ENCODE assay signal across 8 cellular contexts in the genomic region with DNA sequence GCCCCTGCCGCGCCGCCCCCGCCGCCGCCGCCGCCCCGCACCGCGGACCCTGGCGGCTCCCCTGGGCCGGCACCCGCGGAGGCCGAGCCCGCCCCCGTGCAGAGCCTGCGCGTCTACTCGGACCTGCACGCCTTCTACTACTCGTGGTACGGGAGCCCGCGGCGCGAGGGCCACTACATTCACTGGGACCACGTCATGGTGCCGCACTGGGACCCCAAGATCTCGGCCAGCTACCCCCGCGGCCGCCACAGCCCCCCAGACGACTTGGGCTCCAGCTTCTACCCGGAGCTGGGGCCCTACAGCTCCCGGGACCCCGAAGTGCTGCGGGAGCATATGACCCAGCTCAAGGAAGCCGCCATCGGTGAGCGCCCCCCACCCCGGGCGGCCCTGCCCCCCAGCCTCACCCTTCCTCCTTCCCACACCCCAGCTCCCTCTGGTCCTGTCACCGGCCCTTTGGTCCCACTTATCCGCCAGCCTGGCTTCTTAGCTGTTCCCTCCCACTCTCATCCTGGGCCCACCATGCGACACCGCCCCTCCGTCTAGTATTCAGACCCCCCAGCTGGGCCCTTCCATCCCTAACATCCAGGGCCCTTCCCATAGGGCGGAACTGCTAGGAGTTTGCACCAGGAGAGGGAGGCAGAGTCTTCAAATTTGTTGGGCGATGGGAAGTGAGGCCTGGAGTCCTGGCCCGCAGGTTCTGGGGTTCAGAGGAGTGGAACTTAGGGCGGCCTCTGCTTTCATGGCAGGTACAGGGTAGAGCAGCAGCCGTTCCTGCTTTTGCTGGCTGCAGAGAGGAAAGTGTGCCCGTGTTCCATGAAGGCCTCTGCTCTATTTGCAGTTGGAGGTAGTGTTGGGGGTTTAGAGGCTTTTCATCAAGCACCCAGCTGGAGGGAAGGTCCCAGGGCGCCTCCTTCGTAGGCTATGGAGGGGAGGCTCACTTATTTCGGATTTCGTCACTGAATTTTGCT. TPM values are rescaled to one million over a fixed set of nuclear protein-coding genes. Genes with fewer than 3 reads are reported as not detected.
DNase-seq lines count a peak whose midpoint lies in the region; ATAC-seq, FAIRE-seq and TF ChIP-seq lines count a peak whose summit lies in the region.

No MANE protein-coding gene starts in this region.

- WGBS in HepG2 (ENCODE audit: low lambda C conversion rate) = 4% methylated on average over 15 of the region's 59 CpGs

- H3K27ac ChIP-seq in HepG2 (ENCODE audit: extremely low read length, insufficient read depth, low read length) (peak overlapping the region; percentile 9), RWPE1 (no peak overlapping the region)

- H2AFZ ChIP-seq in HepG2 (ENCODE audit: low read length) = no peak overlapping the region

- TF ChIP-seq RAD21 in HepG2 (CRISPR knock-in tag; IDR thresholded peaks at IDR 0.05) = no peak

- peaks cover 14% of the 10 kb centered on the region for H3K4me1 Mint-ChIP-seq in activated T-helper 1 cell treated with anti-CD3 and anti-CD28 coated beads, Interleukin-12 subunit alpha, Interleukin-12 subunit beta, Interleukin-2, Interleukin-4 antibody, amounts not matched to agents 30 ng/mL and 10 ng/mL and 1 ng/mL, durations not matched to agents 14 hours and 24 hours and 36 hours (ENCODE audit: low read depth)

- TF ChIP-seq EP300 in HepG2 (IDR thresholded peaks at IDR 0.05; ENCODE audit: low read depth in 2 of 2, low read length in 2 of 2) (no peak), HepG2 (CRISPR knock-in tag; IDR thresholded peaks at IDR 0.05; ENCODE audit: borderline replicate concordance) (no peak)

- H3K9me3 Mint-ChIP-seq in activated T-helper 1 cell treated with anti-CD3 and anti-CD28 coated beads, Interleukin-12 subunit alpha, Interleukin-12 subunit beta, Interleukin-2, Interleukin-4 antibody, amounts not matched to agents 30 ng/mL and 10 ng/mL and 1 ng/mL, durations not matched to agents 14 hours and 24 hours and 36 hours = no peaks in the 10 kb centered on the region

- peak overlapping the region; percentile 80 for H3K4me3 Mint-ChIP-seq in activated T-helper 1 cell treated with anti-CD3 and anti-CD28 coated beads, Interleukin-12 subunit alpha, Interleukin-12 subunit beta, Interleukin-2, Interleukin-4 antibody, amounts not matched to agents 30 ng/mL and 10 ng/mL and 1 ng/mL, durations not matched to agents 14 hours and 24 hours and 36 hours

- peaks cover 11 to 28% of the 10 kb centered on the region in 2 experiments; a peak in 4 of 5 replicates for H3K36me3 ChIP-seq in HepG2 (replicated peaks in 1 of 2; ENCODE audit: control insufficient read depth in 1 of 2, insufficient read depth in 2 of 2, low read length in 2 of 2)

- H3K9ac ChIP-seq in HepG2 (ENCODE audit: insufficient read depth, low read depth, low read length) = peak overlapping the region; percentile 68

- H3K4me3 ChIP-seq in HepG2 (replicated peaks in 1 of 3; ENCODE audit: insufficient read depth in 1 of 3, low read depth in 2 of 3, low read length in 3 of 3) = peak overlapping the region; percentile 74 to 81 (median 78)

- POLR2A ChIA-PET in HepG2 (lab: Yijun Ruan, JAX) = interaction anchor here (1.0 to 1.4 kb wide), 3 partner anchors 12 to 17 kb away, joined by 3 to 9 read pairs (median 4); a partner anchor contains a TSS
- POLR2A ChIA-PET in RWPE1 (lab: Yijun Ruan, JAX; ENCODE audit: low non-redundant PET) = no interaction called here

- no peak for FAIRE-seq in HepG2 (lab: Jason Lieb, UNC)

- peaks cover 7% of the 10 kb centered on the region for H3K79me2 ChIP-seq in HepG2 (ENCODE audit: insufficient read depth, low read length)

- peaks cover under 1% of the 10 kb centered on the region for H3K36me3 Mint-ChIP-seq in activated T-helper 1 cell treated with anti-CD3 and anti-CD28 coated beads, Interleukin-12 subunit alpha, Interleukin-12 subunit beta, Interleukin-2, Interleukin-4 antibody, amounts not matched to agents 30 ng/mL and 10 ng/mL and 1 ng/mL, durations not matched to agents 14 hours and 24 hours and 36 hours (ENCODE audit: low read depth)

- in situ Hi-C loops in HepG2 (cut with HindIII; ENCODE audit: extremely low pct_ligation_motif_present, low pct_unique_long_range_greater_than_20kb) = no loop called here

- H3K9me3 ChIP-seq in HepG2 (ENCODE audit: low read length) = no peaks in the 10 kb centered on the region

- BruUV-seq in HepG2 (replicated peaks; lab: Mats Ljungman, UMichigan) = no TSS peak

- peaks cover 0 to 9% of the 10 kb centered on the region in 2 experiments; a peak in 3 of 5 replicates for H3K27me3 ChIP-seq in HepG2 (ENCODE audit: control insufficient read depth in 1 of 2, insufficient read depth in 2 of 2, low read length in 2 of 2)

- TF ChIP-seq CTCF in HepG2 (CRISPR knock-in tag; IDR thresholded peaks at IDR 0.05) (peak; percentile 65), RWPE1 (conservative IDR thresholded peaks at IDR 0.05; ENCODE audit: low read depth) (no peak)

- TF ChIP-seq POLR2A in HepG2 (IDR thresholded peaks at IDR 0.05; ENCODE audit: insufficient read depth in 1 of 2, low read depth in 2 of 2, low read length in 2 of 2) = no peak

- CTCF ChIA-PET in HepG2 (lab: Yijun Ruan, JAX; ENCODE audit: low intra/inter-chr PET ratio, low total read pairs) = no interaction called here
- CTCF ChIA-PET in RWPE1 (lab: Yijun Ruan, JAX) = interaction anchor here (1.0 kb wide), 1 partner anchor 104 kb away, joined by 3 read pairs; a partner anchor contains a TSS

- ATAC-seq in HG03280 (IDR thresholded peaks at IDR 0.05; ENCODE audit: unreplicated experiment) (peak; percentile 30), HepG2 (peak; percentile 52)

- peak; percentile 22 to 52 for DNase-seq in NCI-H2081 (lab: John Stamatoyannopoulos, UW)
- no peak for DNase-seq in NCI-H2081 treated with DMSO at 0.1 percent for 48 hours (lab: John Stamatoyannopoulos, UW)
- DNase-seq in activated T-helper 1 cell treated with anti-CD3 and anti-CD28 coated beads, Interleukin-12 subunit alpha, Interleukin-12 subunit beta, Interleukin-2, Interleukin-4 antibody, amounts not matched to agents 30 ng/mL and 10 ng/mL and 1 ng/mL, durations not matched to agents 14 hours and 24 hours and 36 hours (ENCODE audit: low spot score) = no peak
- DNase-seq in HepG2 (ENCODE audit: low spot score) = no peak
- DNase-seq in LoVo (ENCODE audit: low spot score) = no peak
- DNase-seq in NCI-H2107 treated with DMSO at 0.1 percent for 48 hours (lab: John Stamatoyannopoulos, UW; ENCODE audit: unreplicated experiment) = no peak
- no peak for DNase-seq in RWPE1 (ENCODE audit: low spot score)

- H3K4me1 ChIP-seq in HepG2 (ENCODE audit: insufficient read depth, low read length) = peaks cover 24% of the 10 kb centered on the region

- intact Hi-C loops in activated T-helper 1 cell treated with anti-CD3 and anti-CD28 coated beads, Interleukin-12 subunit alpha, Interleukin-12 subunit beta, Interleukin-2, Interleukin-4 antibody, amounts not matched to agents 30 ng/mL and 10 ng/mL and 1 ng/mL, durations not matched to agents 14 hours and 24 hours and 36 hours (cut with micrococcal nuclease) = loop anchor here (2.0 kb wide), 2 partner anchors 14 to 28 kb away; a partner anchor contains a TSS
- intact Hi-C loops in HepG2 (cut with micrococcal nuclease; ENCODE audit: unreplicated experiment) = loop anchor here (10.0 kb wide), 1 partner anchor 70 kb away; no protein-coding TSS in a partner anchor

- peaks cover 36% of the 10 kb centered on the region for H3K27me3 Mint-ChIP-seq in activated T-helper 1 cell treated with anti-CD3 and anti-CD28 coated beads, Interleukin-12 subunit alpha, Interleukin-12 subunit beta, Interleukin-2, Interleukin-4 antibody, amounts not matched to agents 30 ng/mL and 10 ng/mL and 1 ng/mL, durations not matched to agents 14 hours and 24 hours and 36 hours (ENCODE audit: insufficient read depth)

- peak overlapping the region; percentile 77 for H3K4me2 ChIP-seq in HepG2 (ENCODE audit: low read depth, low read length)

- H4K20me1 ChIP-seq in HepG2 (ENCODE audit: insufficient read depth, low read length) = no peaks in the 10 kb centered on the region; the same call in 1 of the 2 replicates

- H3K27ac Mint-ChIP-seq in activated T-helper 1 cell treated with anti-CD3 and anti-CD28 coated beads, Interleukin-12 subunit alpha, Interleukin-12 subunit beta, Interleukin-2, Interleukin-4 antibody, amounts not matched to agents 30 ng/mL and 10 ng/mL and 1 ng/mL, durations not matched to agents 14 hours and 24 hours and 36 hours = no peak overlapping the region

RNA-seq across cellular contexts. Expression of a gene that starts 1.0 kb away (rescaled TPM):
- total RNA-seq in activated T-helper 1 cell treated with anti-CD3 and anti-CD28 coated beads, Interleukin-12 subunit alpha, Interleukin-12 subunit beta, Interleukin-2, Interleukin-4 antibody, amounts not matched to agents 30 ng/mL and 10 ng/mL and 1 ng/mL, durations not matched to agents 14 hours and 24 hours and 36 hours = 3.6 and 4.0 TPM in 2 replicates
- 16.8 and 26.4 TPM in 2 replicates for total RNA-seq in HepG2 (2016; rRNA removed; fragmentation: Illumina TruSeq; extraction: Trizol)
- 16.6 and 17.3 TPM in 2 replicates for total RNA-seq in HepG2 (2016; cell fraction: cytosol; rRNA removed; fragmentation: Illumina TruSeq; extraction: Trizol; ENCODE audit: low read depth)
- 18.0 and 24.7 TPM in 2 replicates for total RNA-seq in HepG2 (2016; cell fraction: insoluble cytoplasmic fraction; rRNA removed; fragmentation: Illumina TruSeq; extraction: Trizol)
- 32.4 and 35.8 TPM in 2 replicates for total RNA-seq in HepG2 (2016; cell fraction: membrane; rRNA removed; fragmentation: Illumina TruSeq; extraction: Trizol)
- 19.1 and 23.7 TPM in 2 replicates for total RNA-seq in HepG2 (2016; cell fraction: nucleus; rRNA removed; fragmentation: Illumina TruSeq; extraction: Trizol)
- 20.8 and 24.2 TPM in 2 replicates for polyA plus RNA-seq in HepG2 (2011; rRNA removed)
- polyA plus RNA-seq in HepG2 (2011; cell fraction: cytosol; rRNA removed) = 19.9 and 21.2 TPM in 2 replicates
- 9.7 and 13.0 TPM in 2 replicates for polyA plus RNA-seq in HepG2 (2011; cell fraction: nucleus; rRNA removed)
- polyA plus RNA-seq in HepG2 (2012) = 15.7 and 16.4 TPM in 2 replicates
- 22.1 and 26.7 TPM in 2 replicates for polyA plus RNA-seq in HepG2 (2016; cell fraction: cytosol; fragmentation: Illumina TruSeq; extraction: Trizol; ENCODE audit: low read depth)
- polyA plus RNA-seq in HepG2 (2016; cell fraction: insoluble cytoplasmic fraction; fragmentation: Illumina TruSeq; extraction: Trizol; ENCODE audit: low read depth) = 26.1 and 27.7 TPM in 2 replicates
- 36.8 and 37.5 TPM in 2 replicates for polyA plus RNA-seq in HepG2 (2016; cell fraction: membrane; fragmentation: Illumina TruSeq; extraction: Trizol; ENCODE audit: low read depth)
- 36.1 and 42.1 TPM in 2 replicates for polyA plus RNA-seq in HepG2 (2016; cell fraction: nucleus; fragmentation: Illumina TruSeq; extraction: Trizol; ENCODE audit: insufficient read depth, low read depth)
- polyA minus RNA-seq in HepG2 (2011; rRNA and poly(A)+ RNA removed; ENCODE audit: low replicate concordance) = 38.3 and 73.7 TPM in 2 replicates
- polyA minus RNA-seq in HepG2 (2011; cell fraction: cytosol; rRNA and poly(A)+ RNA removed) = 15.2 and 17.4 TPM in 2 replicates
- 6.0 and 8.9 TPM in 2 replicates for polyA minus RNA-seq in HepG2 (2011; cell fraction: nucleus; rRNA and poly(A)+ RNA removed)

RNA-seq across cellular contexts. Expression of a gene that starts 12.9 kb away (rescaled TPM):
- 30.7 and 33.3 TPM in 2 replicates for total RNA-seq in activated T-helper 1 cell treated with anti-CD3 and anti-CD28 coated beads, Interleukin-12 subunit alpha, Interleukin-12 subunit beta, Interleukin-2, Interleukin-4 antibody, amounts not matched to agents 30 ng/mL and 10 ng/mL and 1 ng/mL, durations not matched to agents 14 hours and 24 hours and 36 hours
- total RNA-seq in HepG2 (2016; rRNA removed; fragmentation: Illumina TruSeq; extraction: Trizol) = 31.3 and 40.6 TPM in 2 replicates
- total RNA-seq in HepG2 (2016; cell fraction: cytosol; rRNA removed; fragmentation: Illumina TruSeq; extraction: Trizol; ENCODE audit: low read depth) = 37.4 and 51.2 TPM in 2 replicates
- total RNA-seq in HepG2 (2016; cell fraction: insoluble cytoplasmic fraction; rRNA removed; fragmentation: Illumina TruSeq; extraction: Trizol) = 33.4 and 38.2 TPM in 2 replicates
- 37.7 and 50.5 TPM in 2 replicates for total RNA-seq in HepG2 (2016; cell fraction: membrane; rRNA removed; fragmentation: Illumina TruSeq; extraction: Trizol)
- 16.9 and 21.8 TPM in 2 replicates for total RNA-seq in HepG2 (2016; cell fraction: nucleus; rRNA removed; fragmentation: Illumina TruSeq; extraction: Trizol)
- polyA plus RNA-seq in HepG2 (2011; rRNA removed) = 18.7 and 25.1 TPM in 2 replicates
- polyA plus RNA-seq in HepG2 (2011; cell fraction: cytosol; rRNA removed) = 20.0 and 25.3 TPM in 2 replicates
- 28.5 and 29.9 TPM in 2 replicates for polyA plus RNA-seq in HepG2 (2011; cell fraction: nucleus; rRNA removed)
- polyA plus RNA-seq in HepG2 (2012) = 7.0 and 10.9 TPM in 2 replicates
- polyA plus RNA-seq in HepG2 (2016; cell fraction: cytosol; fragmentation: Illumina TruSeq; extraction: Trizol; ENCODE audit: low read depth) = 48.7 and 56.2 TPM in 2 replicates
- 31.4 and 33.0 TPM in 2 replicates for polyA plus RNA-seq in HepG2 (2016; cell fraction: insoluble cytoplasmic fraction; fragmentation: Illumina TruSeq; extraction: Trizol; ENCODE audit: low read depth)
- polyA plus RNA-seq in HepG2 (2016; cell fraction: membrane; fragmentation: Illumina TruSeq; extraction: Trizol; ENCODE audit: low read depth) = 37.2 and 37.9 TPM in 2 replicates
- 32.9 and 35.0 TPM in 2 replicates for polyA plus RNA-seq in HepG2 (2016; cell fraction: nucleus; fragmentation: Illumina TruSeq; extraction: Trizol; ENCODE audit: insufficient read depth, low read depth)
- polyA minus RNA-seq in HepG2 (2011; rRNA and poly(A)+ RNA removed; ENCODE audit: low replicate concordance) = 8.2 and 11.5 TPM in 2 replicates
- 9.6 TPM in 2 replicates for polyA minus RNA-seq in HepG2 (2011; cell fraction: cytosol; rRNA and poly(A)+ RNA removed)
- 6.6 and 7.0 TPM in 2 replicates for polyA minus RNA-seq in HepG2 (2011; cell fraction: nucleus; rRNA and poly(A)+ RNA removed)

RNA-seq across cellular contexts. Expression of a gene that starts 13.4 kb away (rescaled TPM):
- total RNA-seq in activated T-helper 1 cell treated with anti-CD3 and anti-CD28 coated beads, Interleukin-12 subunit alpha, Interleukin-12 subunit beta, Interleukin-2, Interleukin-4 antibody, amounts not matched to agents 30 ng/mL and 10 ng/mL and 1 ng/mL, durations not matched to agents 14 hours and 24 hours and 36 hours = 73.9 and 77.6 TPM in 2 replicates
- 29.2 and 31.8 TPM in 2 replicates for total RNA-seq in HepG2 (2016; rRNA removed; fragmentation: Illumina TruSeq; extraction: Trizol)
- total RNA-seq in HepG2 (2016; cell fraction: cytosol; rRNA removed; fragmentation: Illumina TruSeq; extraction: Trizol; ENCODE audit: low read depth) = 7.1 and 8.4 TPM in 2 replicates
- 29.8 and 34.9 TPM in 2 replicates for total RNA-seq in HepG2 (2016; cell fraction: insoluble cytoplasmic fraction; rRNA removed; fragmentation: Illumina TruSeq; extraction: Trizol)
- 18.8 and 18.9 TPM in 2 replicates for total RNA-seq in HepG2 (2016; cell fraction: membrane; rRNA removed; fragmentation: Illumina TruSeq; extraction: Trizol)
- total RNA-seq in HepG2 (2016; cell fraction: nucleus; rRNA removed; fragmentation: Illumina TruSeq; extraction: Trizol) = 15.6 and 16.7 TPM in 2 replicates
- polyA plus RNA-seq in HepG2 (2011; rRNA removed) = 25.4 and 27.5 TPM in 2 replicates
- 25.6 and 26.2 TPM in 2 replicates for polyA plus RNA-seq in HepG2 (2011; cell fraction: cytosol; rRNA removed)
- 8.3 and 10.1 TPM in 2 replicates for polyA plus RNA-seq in HepG2 (2011; cell fraction: nucleus; rRNA removed)
- polyA plus RNA-seq in HepG2 (2012) = 17.1 and 21.1 TPM in 2 replicates
- 5.9 and 6.1 TPM in 2 replicates for polyA plus RNA-seq in HepG2 (2016; cell fraction: cytosol; fragmentation: Illumina TruSeq; extraction: Trizol; ENCODE audit: low read depth)
- 27.0 and 29.5 TPM in 2 replicates for polyA plus RNA-seq in HepG2 (2016; cell fraction: insoluble cytoplasmic fraction; fragmentation: Illumina TruSeq; extraction: Trizol; ENCODE audit: low read depth)
- polyA plus RNA-seq in HepG2 (2016; cell fraction: membrane; fragmentation: Illumina TruSeq; extraction: Trizol; ENCODE audit: low read depth) = 11.3 and 12.8 TPM in 2 replicates
- polyA plus RNA-seq in HepG2 (2016; cell fraction: nucleus; fragmentation: Illumina TruSeq; extraction: Trizol; ENCODE audit: insufficient read depth, low read depth) = 22.9 and 23.8 TPM in 2 replicates
- 25.1 and 31.1 TPM in 2 replicates for polyA minus RNA-seq in HepG2 (2011; rRNA and poly(A)+ RNA removed; ENCODE audit: low replicate concordance)
- 9.3 and 10.2 TPM in 2 replicates for polyA minus RNA-seq in HepG2 (2011; cell fraction: cytosol; rRNA and poly(A)+ RNA removed)
- polyA minus RNA-seq in HepG2 (2011; cell fraction: nucleus; rRNA and poly(A)+ RNA removed) = 9.0 and 9.7 TPM in 2 replicates

RNA-seq across cellular contexts. Expression of a gene that starts 29.7 kb away (rescaled TPM):
- 0.05 and 0.27 TPM in 2 replicates for total RNA-seq in activated T-helper 1 cell treated with anti-CD3 and anti-CD28 coated beads, Interleukin-12 subunit alpha, Interleukin-12 subunit beta, Interleukin-2, Interleukin-4 antibody, amounts not matched to agents 30 ng/mL and 10 ng/mL and 1 ng/mL, durations not matched to agents 14 hours and 24 hours and 36 hours
- total RNA-seq in HepG2 (2016; rRNA removed; fragmentation: Illumina TruSeq; extraction: Trizol) = 0.08 and 0.58 TPM in 2 replicates
- 0.10 TPM in 1 of 2 replicates, not detected in the other for total RNA-seq in HepG2 (2016; cell fraction: cytosol; rRNA removed; fragmentation: Illumina TruSeq; extraction: Trizol; ENCODE audit: low read depth)
- 0.17 and 0.19 TPM in 2 replicates for total RNA-seq in HepG2 (2016; cell fraction: insoluble cytoplasmic fraction; rRNA removed; fragmentation: Illumina TruSeq; extraction: Trizol)
- total RNA-seq in HepG2 (2016; cell fraction: membrane; rRNA removed; fragmentation: Illumina TruSeq; extraction: Trizol) = 0.10 and 0.15 TPM in 2 replicates
- total RNA-seq in HepG2 (2016; cell fraction: nucleus; rRNA removed; fragmentation: Illumina TruSeq; extraction: Trizol) = 0.25 and 0.40 TPM in 2 replicates
- 0.11 and 0.29 TPM in 2 replicates for polyA plus RNA-seq in HepG2 (2011; rRNA removed)
- 0.08 and 0.09 TPM in 2 replicates for polyA plus RNA-seq in HepG2 (2011; cell fraction: cytosol; rRNA removed)
- 1.4 and 2.3 TPM in 2 replicates for polyA plus RNA-seq in HepG2 (2011; cell fraction: nucleus; rRNA removed)
- 0.09 and 0.15 TPM in 2 replicates for polyA plus RNA-seq in HepG2 (2012)
- polyA plus RNA-seq in HepG2 (2016; cell fraction: cytosol; fragmentation: Illumina TruSeq; extraction: Trizol; ENCODE audit: low read depth) = 0.01 TPM in 1 of 2 replicates, not detected in the other
- 0.08 TPM in 1 of 2 replicates, not detected in the other for polyA plus RNA-seq in HepG2 (2016; cell fraction: insoluble cytoplasmic fraction; fragmentation: Illumina TruSeq; extraction: Trizol; ENCODE audit: low read depth)
- polyA plus RNA-seq in HepG2 (2016; cell fraction: membrane; fragmentation: Illumina TruSeq; extraction: Trizol; ENCODE audit: low read depth) = 0.12 TPM in 1 of 2 replicates, not detected in the other
- 0.40 and 0.52 TPM in 2 replicates for polyA plus RNA-seq in HepG2 (2016; cell fraction: nucleus; fragmentation: Illumina TruSeq; extraction: Trizol; ENCODE audit: insufficient read depth, low read depth)
- polyA minus RNA-seq in HepG2 (2011; rRNA and poly(A)+ RNA removed; ENCODE audit: low replicate concordance) = 0.08 and 0.63 TPM in 2 replicates
- not detected in 2 replicates for polyA minus RNA-seq in HepG2 (2011; cell fraction: cytosol; rRNA and poly(A)+ RNA removed)
- polyA minus RNA-seq in HepG2 (2011; cell fraction: nucleus; rRNA and poly(A)+ RNA removed) = 0.26 TPM in 1 of 2 replicates, not detected in the other

Comparison
In these comparisons a context has a peak if more than half of its experiments do, and no peak if none do; other contexts are left out.
1. DNase-seq: peak in NCI-H2081 (2 of 2); none in NCI-H2081 treated with DMSO at 0.1 percent for 48 hours (single experiment), activated T-helper 1 cell treated with anti-CD3 and anti-CD28 coated beads, Interleukin-12 subunit alpha, Interleukin-12 subunit beta, Interleukin-2, Interleukin-4 antibody, amounts not matched to agents 30 ng/mL and 10 ng/mL and 1 ng/mL, durations not matched to agents 14 hours and 24 hours and 36 hours (single experiment), HepG2 (single experiment), LoVo (single experiment), NCI-H2107 treated with DMSO at 0.1 percent for 48 hours (single experiment) and RWPE1 (single experiment).